Comparison of ENCODE assay signal across 13 cellular contexts in the genomic region with DNA sequence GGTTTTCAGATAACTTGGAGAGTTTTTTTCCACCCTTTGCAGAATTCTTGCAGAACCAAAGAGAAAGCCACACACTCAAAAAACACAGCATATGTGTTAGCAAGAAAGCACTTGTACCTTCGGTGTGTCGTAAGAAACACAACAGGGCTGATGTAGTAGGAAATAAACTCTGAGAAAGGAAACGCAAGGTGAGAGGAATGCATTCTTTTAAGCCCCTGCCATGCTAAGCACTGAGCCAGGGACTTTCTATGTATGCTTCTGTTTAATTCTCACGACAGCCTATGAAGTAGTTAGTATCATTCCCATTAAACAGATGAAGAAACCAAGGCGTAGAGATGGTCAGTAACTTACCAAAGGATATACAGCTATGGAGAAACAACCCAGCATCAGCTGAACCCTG. TPM values are rescaled to one million over a fixed set of nuclear protein-coding genes. Genes with fewer than 3 reads are reported as not detected.
DNase-seq lines count a peak whose midpoint lies in the region; ATAC-seq and TF ChIP-seq lines count a peak whose summit lies in the region.
"Had no signal": no experiment of that assay in that cellular context is flagged by ENCODE, and none has a peak within 500 bp of the region (broad histone marks: within the 10 kb centered on the region; RNA-seq: fewer than 3 reads in every experiment).

No MANE protein-coding gene starts in this region.

- CTCF ChIA-PET in PC-9 (lab: Charles Lee), result no interaction called here

- TF ChIP-seq CTCF in PC-9 (conservative IDR thresholded peaks at IDR 0.05), result no peak
- TF ChIP-seq CTCF in endothelial cell (IDR thresholded peaks at IDR 0.05; ENCODE audit: unreplicated experiment), result no peak
- TF ChIP-seq CTCF in parathyroid adenoma (IDR thresholded peaks at IDR 0.05), result no peak

- no peaks in the 10 kb centered on the region for H3K9me3 ChIP-seq in PC-9 (ENCODE audit: insufficient read depth, low read depth)
- H3K9me3 ChIP-seq in parathyroid adenoma (ENCODE audit: control insufficient read depth, low read length), result no peaks in the 10 kb centered on the region

- no peaks in the 10 kb centered on the region for H3K9me2 ChIP-seq in PC-9 (ENCODE audit: insufficient read depth)

- BruUV-seq in PC-9 (replicated peaks; lab: Mats Ljungman, UMichigan), result no TSS peak

- no peak overlapping the region for H2AFZ ChIP-seq in ACC112 (ENCODE audit: low read length, unreplicated experiment)
- no peak overlapping the region for H2AFZ ChIP-seq in PC-9
- no peak overlapping the region for H2AFZ ChIP-seq in parathyroid adenoma

- DNase-seq in PC-9 (no peak), endothelial cell (ENCODE audit: low spot score) (no peak), GDM1 (lab: John Stamatoyannopoulos, UW) (no peak), NK-92 (lab: John Stamatoyannopoulos, UW; ENCODE audit: unreplicated experiment) (no peak)
- DNase-seq: activated naive CD8-positive, alpha-beta T cell treated with anti-CD3 and anti-CD28 coated beads for 36 hours; activated T-cell treated with anti-CD3 and anti-CD28 coated beads, Interleukin-2, amount 50 U/mL, for 24 hours; KG1; NCI-H1105 treated with DMSO at 0.1 percent for 48 hours had no signal

- no peaks in the 10 kb centered on the region for H3K27me3 ChIP-seq in ACC112 (ENCODE audit: insufficient read depth, low read length)
- no peaks in the 10 kb centered on the region for H3K27me3 ChIP-seq in PC-9 (ENCODE audit: insufficient read depth, low read depth)
- no peaks in the 10 kb centered on the region for H3K27me3 ChIP-seq in parathyroid adenoma (ENCODE audit: control insufficient read depth, insufficient read depth, low read length)

- H3K4me1 ChIP-seq in ACC112 (ENCODE audit: control insufficient read depth, insufficient read depth, low read length, unreplicated experiment) (peaks cover 74% of the 10 kb centered on the region), PC-9 (replicated peaks; ENCODE audit: insufficient read depth) (peaks cover 53% of the 10 kb centered on the region), parathyroid adenoma (peaks cover 29% of the 10 kb centered on the region)

- ATAC-seq in GM21423 (IDR thresholded peaks at IDR 0.05; ENCODE audit: unreplicated experiment), result no peak
- ATAC-seq in GM21390 (IDR thresholded peaks at IDR 0.05; ENCODE audit: unreplicated experiment), result no peak
- ATAC-seq: stimulated activated memory B cell treated with anti-CD40 and anti-IgM and Interleukin-4, amounts not matched to agents 10 μg/mL and 1 μg/mL and 100 μg/mL, for 72 hours had no signal

- POLR2A ChIA-PET in PC-9 (lab: Charles Lee; ENCODE audit: unreplicated experiment), result no interaction called here

- no peak overlapping the region for H3K4me3 ChIP-seq in ACC112 (ENCODE audit: low read depth, low read length)
- H3K4me3 ChIP-seq in PC-9, result no peak overlapping the region
- no peak overlapping the region for H3K4me3 ChIP-seq in parathyroid adenoma (ENCODE audit: low read depth, low read length)

- no peak overlapping the region for H3K4me3 Mint-ChIP-seq in endothelial cell (ENCODE audit: unreplicated experiment)
- H3K4me3 Mint-ChIP-seq: activated naive CD8-positive, alpha-beta T cell treated with anti-CD3 and anti-CD28 coated beads for 36 hours; activated T-cell treated with anti-CD3 and anti-CD28 coated beads, Interleukin-2, amount 50 U/mL, for 24 hours; stimulated activated memory B cell treated with anti-CD40 and anti-IgM and Interleukin-4, amounts not matched to agents 10 μg/mL and 1 μg/mL and 100 μg/mL, for 72 hours had no signal

- H3K4me2 ChIP-seq in PC-9 (no peak overlapping the region), parathyroid adenoma (ENCODE audit: low read length) (no peak overlapping the region)

- peaks cover 43% of the 10 kb centered on the region for H3F3A ChIP-seq in PC-9 (ENCODE audit: insufficient read depth, low read depth)

- H3K27ac Mint-ChIP-seq in endothelial cell (ENCODE audit: unreplicated experiment), result peak overlapping the region; percentile 57
- H3K27ac Mint-ChIP-seq: activated naive CD8-positive, alpha-beta T cell treated with anti-CD3 and anti-CD28 coated beads for 36 hours; activated T-cell treated with anti-CD3 and anti-CD28 coated beads, Interleukin-2, amount 50 U/mL, for 24 hours; stimulated activated memory B cell treated with anti-CD40 and anti-IgM and Interleukin-4, amounts not matched to agents 10 μg/mL and 1 μg/mL and 100 μg/mL, for 72 hours had no signal

- H3K79me2 ChIP-seq in ACC112 (ENCODE audit: control insufficient read depth, insufficient read depth, low read length, unreplicated experiment) (peaks cover 10% of the 10 kb centered on the region), PC-9 (ENCODE audit: low read depth) (peaks cover 53% of the 10 kb centered on the region), parathyroid adenoma (no peaks in the 10 kb centered on the region)

- H3K9ac ChIP-seq in parathyroid adenoma, result no peak overlapping the region

- intact Hi-C loops in PC-9 (cut with micrococcal nuclease; ENCODE audit: unreplicated experiment), result loop anchor here (5.0 kb wide), 1 partner anchor 203 kb away; no protein-coding TSS in a partner anchor

- no peaks in the 10 kb centered on the region for H4K20me1 ChIP-seq in PC-9 (ENCODE audit: insufficient read depth)

- no peaks in the 10 kb centered on the region for H3K9me3 Mint-ChIP-seq in endothelial cell (ENCODE audit: unreplicated experiment)
- H3K9me3 Mint-ChIP-seq: activated naive CD8-positive, alpha-beta T cell treated with anti-CD3 and anti-CD28 coated beads for 36 hours; activated T-cell treated with anti-CD3 and anti-CD28 coated beads, Interleukin-2, amount 50 U/mL, for 24 hours; stimulated activated memory B cell treated with anti-CD40 and anti-IgM and Interleukin-4, amounts not matched to agents 10 μg/mL and 1 μg/mL and 100 μg/mL, for 72 hours had no signal

- H3K36me3 ChIP-seq in ACC112 (ENCODE audit: insufficient read depth, low read length) (no peaks in the 10 kb centered on the region), PC-9 (ENCODE audit: low read depth) (peaks cover 20% of the 10 kb centered on the region; the same call in 1 of the 2 replicates), parathyroid adenoma (ENCODE audit: control insufficient read depth, insufficient read depth, low read length) (no peaks in the 10 kb centered on the region)

- peaks cover 43% of the 10 kb centered on the region for H3K4me1 Mint-ChIP-seq in endothelial cell (ENCODE audit: unreplicated experiment)

- H3K27me3 Mint-ChIP-seq in endothelial cell (ENCODE audit: unreplicated experiment), result no peaks in the 10 kb centered on the region
- H3K27me3 Mint-ChIP-seq: activated naive CD8-positive, alpha-beta T cell treated with anti-CD3 and anti-CD28 coated beads for 36 hours; activated T-cell treated with anti-CD3 and anti-CD28 coated beads, Interleukin-2, amount 50 U/mL, for 24 hours; stimulated activated memory B cell treated with anti-CD40 and anti-IgM and Interleukin-4, amounts not matched to agents 10 μg/mL and 1 μg/mL and 100 μg/mL, for 72 hours had no signal

- H3K27ac ChIP-seq in ACC112 (ENCODE audit: low read depth, low read length) (peak overlapping the region; percentile 99), PC-9 (peak overlapping the region; percentile 92; the same call in 1 of the 2 replicates), parathyroid adenoma (peak overlapping the region; percentile 13)

- H3K36me3 Mint-ChIP-seq in endothelial cell (ENCODE audit: low read depth, unreplicated experiment), result no peaks in the 10 kb centered on the region

RNA-seq across cellular contexts. Expression of a gene that starts 23.1 kb away (rescaled TPM):
- 35.8 and 57.5 TPM in 2 replicates for total RNA-seq in PC-9 (2021)
- total RNA-seq in endothelial cell (ENCODE audit: unreplicated experiment), result 3.2 TPM

Comparison
In these comparisons a context has a peak if more than half of its experiments do, and no peak if none do; other contexts are left out.
1. H3K27ac ChIP-seq: peak in every context shown above with its lines; median percentile 99 in ACC112; 92 in PC-9; 13 in parathyroid adenoma.